Comparison of ENCODE assay signal across 8 cellular contexts in genomic region chr11:124763156-124763947, GRCh38. TPM values are rescaled to one million over a fixed set of nuclear protein-coding genes. Genes with fewer than 3 reads are reported as not detected.
DNase-seq lines count a peak whose midpoint lies in the region; ATAC-seq lines count a peak whose summit lies in the region.

No MANE protein-coding gene starts in this region.

- no peak overlapping the region for H2BK15ac ChIP-seq in mesendoderm (replicated peaks; ENCODE audit: low read depth)

- no peak overlapping the region for H2BK5ac ChIP-seq in mesendoderm (ENCODE audit: low read length)

- peak overlapping the region; percentile 49 for H3K4me2 ChIP-seq in mesendoderm (ENCODE audit: low read length)

- H3K56ac ChIP-seq in mesendoderm (ENCODE audit: low read length), result peak overlapping the region; percentile 76

- no CpG with 5 or more reads among the region's 21 CpGs for WGBS in mesendoderm (ENCODE audit: extremely low coverage, insufficient coverage, low lambda C conversion rate)

- H3K4me3 ChIP-seq in effector memory CD4-positive, alpha-beta T cell (ENCODE audit: insufficient read depth, low read depth, low read length, poor library complexity, severe bottlenecking), result peak overlapping the region; percentile 70
- no peak overlapping the region for H3K4me3 ChIP-seq in mesendoderm (ENCODE audit: low read length)

- peaks cover 34% of the 10 kb centered on the region for H3K4me1 ChIP-seq in effector memory CD4-positive, alpha-beta T cell (ENCODE audit: control insufficient read depth, insufficient read depth, low read length, poor library complexity, severe bottlenecking)
- H3K4me1 ChIP-seq in mesendoderm (ENCODE audit: control insufficient read depth, low read depth, low read length), result peaks cover 3% of the 10 kb centered on the region

- no peak overlapping the region for H3K23ac ChIP-seq in mesendoderm (ENCODE audit: low read length)

- peaks cover 37% of the 10 kb centered on the region for H3K27me3 ChIP-seq in effector memory CD4-positive, alpha-beta T cell (replicated peaks; ENCODE audit: control insufficient read depth, insufficient read depth, low read length, poor library complexity, severe bottlenecking)
- peaks cover 34% of the 10 kb centered on the region for H3K27me3 ChIP-seq in mesendoderm (ENCODE audit: insufficient read depth, low read length, poor library complexity)

- no peaks in the 10 kb centered on the region for H3K79me2 ChIP-seq in mesendoderm (ENCODE audit: control insufficient read depth, insufficient read depth, low read length)

- H4K5ac ChIP-seq in mesendoderm (ENCODE audit: low read length), result no peak overlapping the region

- H4K8ac ChIP-seq in mesendoderm (ENCODE audit: low read depth, low read length), result no peak overlapping the region

- peak; percentile 19 for ATAC-seq in HG03196 (IDR thresholded peaks at IDR 0.05; ENCODE audit: unreplicated experiment)
- no peak for ATAC-seq in HG03442 (IDR thresholded peaks at IDR 0.05; ENCODE audit: unreplicated experiment)

- H3K27ac ChIP-seq in effector memory CD4-positive, alpha-beta T cell (ENCODE audit: insufficient read depth, low read length, poor library complexity, severe bottlenecking), result no peak overlapping the region
- no peak overlapping the region for H3K27ac ChIP-seq in mesendoderm (ENCODE audit: low read depth, low read length)

- no peaks in the 10 kb centered on the region for H3K36me3 ChIP-seq in effector memory CD4-positive, alpha-beta T cell (ENCODE audit: control insufficient read depth, insufficient read depth, low read length)
- peaks cover 1% of the 10 kb centered on the region for H3K36me3 ChIP-seq in mesendoderm (ENCODE audit: control insufficient read depth, insufficient read depth, low read length)

- no peaks in the 10 kb centered on the region for H3K79me1 ChIP-seq in mesendoderm (ENCODE audit: low read length)

- no peak overlapping the region for H2AK5ac ChIP-seq in mesendoderm (ENCODE audit: low read length)

- peak; percentile 63 for DNase-seq in EH (ENCODE audit: low read depth)
- peak; percentile 31 for DNase-seq in NCI-H82 treated with DMSO at 0.1 percent for 48 hours (lab: John Stamatoyannopoulos, UW; ENCODE audit: unreplicated experiment)
- peak; percentile 68 to 85 for DNase-seq in activated CD8-positive, alpha-beta memory T cell treated with anti-CD3 and anti-CD28 coated beads for 1 hour (ENCODE audit: extremely low read depth in 1 of 2, low read depth in 1 of 2)
- peak; percentile 64 to 76 (median 65) for DNase-seq in effector memory CD4-positive, alpha-beta T cell
- DNase-seq in mesendoderm, result peak; percentile 85
- peak; percentile 66 to 67 for DNase-seq in stimulated activated CD8-positive, alpha-beta memory T cell treated with anti-CD3 and anti-CD28 coated beads, Interleukin-15, amount 100 ng/mL, for 48 hours (ENCODE audit: low read depth in 2 of 2)

- H2BK120ac ChIP-seq in mesendoderm (ENCODE audit: low read depth, low read length), result no peak overlapping the region

- peak overlapping the region; percentile 63 for H3K9ac ChIP-seq in mesendoderm (ENCODE audit: low read length)

- no peak overlapping the region for H3K18ac ChIP-seq in mesendoderm (ENCODE audit: low read length)

- H3K4ac ChIP-seq in mesendoderm (ENCODE audit: low read depth, low read length), result no peak overlapping the region

- no peaks in the 10 kb centered on the region for H3K9me3 ChIP-seq in effector memory CD4-positive, alpha-beta T cell (ENCODE audit: control insufficient read depth, low read length)

RNA-seq across cellular contexts. Expression of gene ESAM, which starts 1.3 kb away (rescaled TPM):
- polyA plus RNA-seq in mesendoderm (2013, experiment 1 of 2), result 0.21 TPM
- 0.14 TPM for polyA plus RNA-seq in mesendoderm (2013, experiment 2 of 2)

RNA-seq across cellular contexts. Expression of gene VSIG2, which starts 11.3 kb away (rescaled TPM):
- polyA plus RNA-seq in mesendoderm (2013, experiment 1 of 2), result not detected
- polyA plus RNA-seq in mesendoderm (2013, experiment 2 of 2), result 0.07 TPM

RNA-seq across cellular contexts. Expression of gene NRGN, which starts 23.6 kb away (rescaled TPM):
- polyA plus RNA-seq in mesendoderm (2013, experiment 1 of 2), result 0.42 TPM
- polyA plus RNA-seq in mesendoderm (2013, experiment 2 of 2), result 0.67 TPM

RNA-seq across cellular contexts. Expression of gene MSANTD2, which starts 36.9 kb away (rescaled TPM):
- 10.6 TPM for polyA plus RNA-seq in mesendoderm (2013, experiment 1 of 2)
- polyA plus RNA-seq in mesendoderm (2013, experiment 2 of 2), result 10.4 TPM

Comparison
In these comparisons a context has a peak if more than half of its experiments do, and no peak if none do; other contexts are left out.
1. DNase-seq: peak in every context shown above with its lines; median percentile 85 in mesendoderm; 76 in activated CD8-positive, alpha-beta memory T cell treated with anti-CD3 and anti-CD28 coated beads for 1 hour; 66 in stimulated activated CD8-positive, alpha-beta memory T cell treated with anti-CD3 and anti-CD28 coated beads, Interleukin-15, amount 100 ng/mL, for 48 hours; 65 in effector memory CD4-positive, alpha-beta T cell; 63 in EH; 31 in NCI-H82 treated with DMSO at 0.1 percent for 48 hours.